Comparison of ENCODE assay signal across 8 cellular contexts in the genomic region with DNA sequence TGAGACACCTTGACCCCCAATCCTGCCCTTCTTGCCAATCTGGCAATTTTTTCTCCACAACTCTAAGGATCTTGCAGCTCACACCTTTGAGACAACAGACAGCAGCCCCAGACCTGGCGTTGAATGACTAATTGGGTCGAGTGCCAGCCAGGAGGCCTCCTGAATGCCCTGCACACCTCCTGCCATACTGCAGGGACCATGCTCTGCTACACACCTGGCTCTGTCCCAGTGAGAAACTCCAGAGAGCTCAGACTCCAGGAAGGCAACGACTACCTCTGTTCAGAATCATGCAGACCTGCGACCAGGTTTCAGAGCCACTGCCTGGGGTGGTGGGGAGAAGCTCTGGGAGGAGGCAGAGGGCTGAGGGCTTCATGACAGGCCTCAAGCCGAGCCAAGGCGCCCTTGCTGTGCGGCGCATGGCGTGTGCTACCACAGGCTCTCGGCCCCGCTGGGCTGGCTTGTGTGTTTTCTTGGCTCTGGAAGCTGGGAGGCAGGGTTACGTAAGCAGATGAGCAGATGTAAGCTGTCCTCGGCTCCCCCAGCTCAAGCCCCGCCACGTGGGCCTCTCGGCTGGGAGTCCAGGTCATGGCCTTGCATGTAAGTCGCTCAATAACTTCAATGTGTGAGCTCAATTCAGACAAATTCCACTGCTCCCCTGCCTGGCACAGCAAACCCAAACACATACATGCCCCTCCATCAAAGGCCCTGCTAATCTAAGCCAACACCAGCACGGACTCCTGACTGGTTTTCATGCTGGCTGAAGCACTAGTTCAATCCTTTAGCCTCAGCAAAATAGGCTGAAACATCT. TPM values are rescaled to one million over a fixed set of nuclear protein-coding genes. Genes with fewer than 3 reads are reported as not detected.
A peak's percentile ranks its signal among the peaks of the same experiment; 100 is the strongest.
DNase-seq lines count a peak whose midpoint lies in the region; TF ChIP-seq lines count a peak whose summit lies in the region.

No MANE protein-coding gene starts in this region.

- H3K27ac Mint-ChIP-seq in CD4-positive, alpha-beta memory T cell, result peak overlapping the region; percentile 37 to 96 (median 89)
- peak overlapping the region; percentile 84 for H3K27ac Mint-ChIP-seq in nephron progenitor cell

- no peaks in the 10 kb centered on the region for H3K27me3 ChIP-seq in CD4-positive, alpha-beta memory T cell (ENCODE audit: insufficient read depth, low read length)
- H3K27me3 ChIP-seq in esophagus squamous epithelium (no peaks in the 10 kb centered on the region), SJCRH30 (no peaks in the 10 kb centered on the region)

- intact Hi-C loops in CD4-positive, alpha-beta memory T cell (cut with micrococcal nuclease), result no loop called here
- intact Hi-C loops in esophagus squamous epithelium (cut with DNase I), result no loop called here

- CTCF ChIA-PET in CD4-positive, alpha-beta memory T cell (lab: Charles Lee; ENCODE audit: partially characterized antibody), result interaction anchor here (1.1 to 3.3 kb wide), 4 partner anchors 12 to 31 kb away, joined by 3 to 12 read pairs (median 10); no protein-coding TSS in a partner anchor

- no peak for DNase-seq in CD4-positive, alpha-beta memory T cell
- DNase-seq in NCI-H82 treated with DMSO at 0.1 percent for 48 hours (lab: John Stamatoyannopoulos, UW; ENCODE audit: unreplicated experiment) (peak; percentile 42), esophagus squamous epithelium (lab: John Stamatoyannopoulos, UW) (no peak), nephron progenitor cell (peak; percentile 37), DMS53 treated with DMSO at 0.1 percent for 48 hours (lab: John Stamatoyannopoulos, UW; ENCODE audit: unreplicated experiment) (no peak), NCI-H526 treated with DMSO at 0.1 percent for 48 hours (lab: John Stamatoyannopoulos, UW) (no peak), SJCRH30 (no peak)
- no peak for DNase-seq in central memory CD4-positive, alpha-beta T cell

- H3K9me3 ChIP-seq in CD4-positive, alpha-beta memory T cell (ENCODE audit: control insufficient read depth in 1 of 2, low read length in 2 of 2), result no peaks in the 10 kb centered on the region
- no peaks in the 10 kb centered on the region for H3K9me3 ChIP-seq in esophagus squamous epithelium
- H3K9me3 ChIP-seq in SJCRH30 (replicated peaks), result no peaks in the 10 kb centered on the region

- H3K36me3 Mint-ChIP-seq in CD4-positive, alpha-beta memory T cell, result peaks cover 13 to 30% of the 10 kb centered on the region in 2 donors
- H3K36me3 Mint-ChIP-seq in nephron progenitor cell (ENCODE audit: low read depth), result no peaks in the 10 kb centered on the region

- peaks cover 70 to 98% (median 86%) of the 10 kb centered on the region in 4 donors for H3K4me1 Mint-ChIP-seq in CD4-positive, alpha-beta memory T cell
- H3K4me1 Mint-ChIP-seq in nephron progenitor cell, result peaks cover 78% of the 10 kb centered on the region

- TF ChIP-seq CTCF in esophagus squamous epithelium (IDR thresholded peaks at IDR 0.05) (no peak), nephron progenitor cell (IDR thresholded peaks at IDR 0.05) (no peak)

- POLR2A ChIA-PET in CD4-positive, alpha-beta memory T cell (lab: Charles Lee; ENCODE audit: partially characterized antibody), result interaction anchor here (0.8 to 18.4 kb wide), 4 partner anchors 10 to 64 kb away, joined by 3 to 376 read pairs (median 9); partner anchors contain the start of gene B4GALT1

- H3K27me3 Mint-ChIP-seq in CD4-positive, alpha-beta memory T cell, result no peaks in the 10 kb centered on the region
- H3K27me3 Mint-ChIP-seq in nephron progenitor cell (ENCODE audit: low read depth, poor library complexity), result no peaks in the 10 kb centered on the region

- 45 to 53% methylated on average over 4 to 9 of the region's 18 CpGs for WGBS in esophagus squamous epithelium, 2 donors

- no peak overlapping the region for H3K27ac ChIP-seq in CD4-positive, alpha-beta memory T cell (ENCODE audit: low read depth, low read length)
- H3K27ac ChIP-seq in esophagus squamous epithelium (peak overlapping the region; percentile 48 to 73 (median 67)), SJCRH30 (no peak overlapping the region)

- peak overlapping the region in 7 of 8 donors; percentile 36 to 88 (median 75) for H3K4me3 Mint-ChIP-seq in CD4-positive, alpha-beta memory T cell
- H3K4me3 Mint-ChIP-seq in nephron progenitor cell, result no peak overlapping the region

- no peak for TF ChIP-seq POLR2A in esophagus squamous epithelium (IDR thresholded peaks at IDR 0.05)

- no peaks in the 10 kb centered on the region for H3K36me3 ChIP-seq in CD4-positive, alpha-beta memory T cell (ENCODE audit: insufficient read depth, low read length)
- H3K36me3 ChIP-seq in esophagus squamous epithelium (peaks cover 0 to 9% (median 0%) of the 10 kb centered on the region in 3 donors), SJCRH30 (no peaks in the 10 kb centered on the region)

- peaks cover 95% of the 10 kb centered on the region for H3K4me1 ChIP-seq in CD4-positive, alpha-beta memory T cell (ENCODE audit: insufficient read depth, low read length)
- H3K4me1 ChIP-seq in esophagus squamous epithelium (peaks cover 47 to 98% (median 77%) of the 10 kb centered on the region in 3 donors), SJCRH30 (peaks cover 7% of the 10 kb centered on the region; the same call in 1 of the 2 replicates)

- no peaks in the 10 kb centered on the region for H3K9me3 Mint-ChIP-seq in CD4-positive, alpha-beta memory T cell
- no peaks in the 10 kb centered on the region for H3K9me3 Mint-ChIP-seq in nephron progenitor cell

- H3K4me3 ChIP-seq in CD4-positive, alpha-beta memory T cell (ENCODE audit: low read length in 2 of 2), result no peak overlapping the region
- H3K4me3 ChIP-seq in esophagus squamous epithelium, result peak overlapping the region in 1 of 4 donors; percentile 14
- H3K4me3 ChIP-seq in SJCRH30, result no peak overlapping the region

RNA-seq across cellular contexts. Expression of gene B4GALT1, which starts 27.5 kb away (rescaled TPM):
- total RNA-seq in CD4-positive, alpha-beta memory T cell, result 10 to 100 TPM; 54.1 to 56.0 TPM
- polyA plus RNA-seq in CD4-positive, alpha-beta memory T cell, result 10 to 100 TPM; 16.6 to 32.0 TPM
- 10 to 100 TPM; 42.3 to 60.4 (median 47.9) TPM for total RNA-seq in esophagus squamous epithelium
- total RNA-seq in SJCRH30 (2014; rRNA removed; shearing (Covaris generic)), result 14.0 and 15.7 TPM in 2 replicates

Comparison
In these comparisons a context has a peak if more than half of its experiments do, and no peak if none do; other contexts are left out.
1. DNase-seq: peak in NCI-H82 treated with DMSO at 0.1 percent for 48 hours (single experiment) and nephron progenitor cell (single experiment); none in CD4-positive, alpha-beta memory T cell (0 of 5), esophagus squamous epithelium (single experiment), central memory CD4-positive, alpha-beta T cell (single experiment), DMS53 treated with DMSO at 0.1 percent for 48 hours (single experiment), NCI-H526 treated with DMSO at 0.1 percent for 48 hours (single experiment) and SJCRH30 (0 of 2).
2. H3K27ac ChIP-seq: peak in esophagus squamous epithelium (4 of 4); none in CD4-positive, alpha-beta memory T cell (single experiment) and SJCRH30 (single experiment).